ENCODE assay signal across 1 cellular context in genomic region chr2:217625475-217626245, GRCh38.
TF ChIP-seq lines count a peak whose summit lies in the region.

No MANE protein-coding gene starts in this region.

TF ChIP-seq in GM23338, 12 proteins besides CTCF, POLR2A, EP300 and RAD21 (continued from another document):
- TF ChIP-seq, protein P1, sequence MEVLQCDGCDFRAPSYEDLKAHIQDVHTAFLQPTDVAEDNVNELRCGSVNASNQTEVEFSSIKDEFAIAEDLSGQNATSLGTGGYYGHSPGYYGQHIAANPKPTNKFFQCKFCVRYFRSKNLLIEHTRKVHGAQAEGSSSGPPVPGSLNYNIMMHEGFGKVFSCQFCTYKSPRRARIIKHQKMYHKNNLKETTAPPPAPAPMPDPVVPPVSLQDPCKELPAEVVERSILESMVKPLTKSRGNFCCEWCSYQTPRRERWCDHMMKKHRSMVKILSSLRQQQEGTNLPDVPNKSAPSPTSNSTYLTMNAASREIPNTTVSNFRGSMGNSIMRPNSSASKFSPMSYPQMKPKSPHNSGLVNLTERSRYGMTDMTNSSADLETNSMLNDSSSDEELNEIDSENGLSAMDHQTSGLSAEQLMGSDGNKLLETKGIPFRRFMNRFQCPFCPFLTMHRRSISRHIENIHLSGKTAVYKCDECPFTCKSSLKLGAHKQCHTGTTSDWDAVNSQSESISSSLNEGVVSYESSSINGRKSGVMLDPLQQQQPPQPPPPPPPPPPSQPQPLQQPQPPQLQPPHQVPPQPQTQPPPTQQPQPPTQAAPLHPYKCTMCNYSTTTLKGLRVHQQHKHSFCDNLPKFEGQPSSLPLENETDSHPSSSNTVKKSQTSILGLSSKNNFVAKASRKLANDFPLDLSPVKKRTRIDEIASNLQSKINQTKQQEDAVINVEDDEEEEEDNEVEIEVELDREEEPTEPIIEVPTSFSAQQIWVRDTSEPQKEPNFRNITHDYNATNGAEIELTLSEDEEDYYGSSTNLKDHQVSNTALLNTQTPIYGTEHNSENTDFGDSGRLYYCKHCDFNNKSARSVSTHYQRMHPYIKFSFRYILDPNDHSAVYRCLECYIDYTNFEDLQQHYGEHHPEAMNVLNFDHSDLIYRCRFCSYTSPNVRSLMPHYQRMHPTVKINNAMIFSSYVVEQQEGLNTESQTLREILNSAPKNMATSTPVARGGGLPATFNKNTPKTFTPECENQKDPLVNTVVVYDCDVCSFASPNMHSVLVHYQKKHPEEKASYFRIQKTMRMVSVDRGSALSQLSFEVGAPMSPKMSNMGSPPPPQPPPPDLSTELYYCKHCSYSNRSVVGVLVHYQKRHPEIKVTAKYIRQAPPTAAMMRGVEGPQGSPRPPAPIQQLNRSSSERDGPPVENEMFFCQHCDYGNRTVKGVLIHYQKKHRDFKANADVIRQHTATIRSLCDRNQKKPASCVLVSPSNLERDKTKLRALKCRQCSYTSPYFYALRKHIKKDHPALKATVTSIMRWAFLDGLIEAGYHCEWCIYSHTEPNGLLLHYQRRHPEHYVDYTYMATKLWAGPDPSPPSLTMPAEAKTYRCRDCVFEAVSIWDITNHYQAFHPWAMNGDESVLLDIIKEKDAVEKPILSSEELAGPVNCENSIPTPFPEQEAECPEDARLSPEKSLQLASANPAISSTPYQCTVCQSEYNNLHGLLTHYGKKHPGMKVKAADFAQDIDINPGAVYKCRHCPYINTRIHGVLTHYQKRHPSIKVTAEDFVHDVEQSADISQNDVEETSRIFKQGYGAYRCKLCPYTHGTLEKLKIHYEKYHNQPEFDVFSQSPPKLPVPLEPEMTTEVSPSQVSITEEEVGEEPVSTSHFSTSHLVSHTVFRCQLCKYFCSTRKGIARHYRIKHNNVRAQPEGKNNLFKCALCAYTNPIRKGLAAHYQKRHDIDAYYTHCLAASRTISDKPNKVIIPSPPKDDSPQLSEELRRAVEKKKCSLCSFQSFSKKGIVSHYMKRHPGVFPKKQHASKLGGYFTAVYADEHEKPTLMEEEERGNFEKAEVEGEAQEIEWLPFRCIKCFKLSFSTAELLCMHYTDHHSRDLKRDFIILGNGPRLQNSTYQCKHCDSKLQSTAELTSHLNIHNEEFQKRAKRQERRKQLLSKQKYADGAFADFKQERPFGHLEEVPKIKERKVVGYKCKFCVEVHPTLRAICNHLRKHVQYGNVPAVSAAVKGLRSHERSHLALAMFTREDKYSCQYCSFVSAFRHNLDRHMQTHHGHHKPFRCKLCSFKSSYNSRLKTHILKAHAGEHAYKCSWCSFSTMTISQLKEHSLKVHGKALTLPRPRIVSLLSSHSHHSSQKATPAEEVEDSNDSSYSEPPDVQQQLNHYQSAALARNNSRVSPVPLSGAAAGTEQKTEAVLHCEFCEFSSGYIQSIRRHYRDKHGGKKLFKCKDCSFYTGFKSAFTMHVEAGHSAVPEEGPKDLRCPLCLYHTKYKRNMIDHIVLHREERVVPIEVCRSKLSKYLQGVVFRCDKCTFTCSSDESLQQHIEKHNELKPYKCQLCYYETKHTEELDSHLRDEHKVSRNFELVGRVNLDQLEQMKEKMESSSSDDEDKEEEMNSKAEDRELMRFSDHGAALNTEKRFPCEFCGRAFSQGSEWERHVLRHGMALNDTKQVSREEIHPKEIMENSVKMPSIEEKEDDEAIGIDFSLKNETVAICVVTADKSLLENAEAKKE (CRISPR knock-in tag; IDR thresholded peaks at IDR 0.05) = no peak
